Comparison of ENCODE assay signal across 40 cellular contexts in genomic region chr18:5015213-5015612, GRCh38.
"Had no signal": no experiment of that assay in that cellular context is flagged by ENCODE, and none has a peak within 500 bp of the region (broad histone marks: within the 10 kb centered on the region; RNA-seq: fewer than 3 reads in every experiment).

No MANE protein-coding gene starts in this region.

- H3K36me3 ChIP-seq: ascending aorta, cardiac muscle cell, WERI-Rb-1 had no signal

- H3K9me3 ChIP-seq: ascending aorta had no signal

- DNase-seq: activated CD4-positive, alpha-beta memory T cell treated with anti-CD3 and anti-CD28 coated beads, Interleukin-2, amount 10 ng/mL, durations not matched to agents 7 days and 5 days; activated CD4-positive, alpha-beta T cell treated with anti-CD3 and anti-CD28 coated beads for 1 hour; activated CD4-positive, alpha-beta T cell treated with anti-CD3 and anti-CD28 coated beads for 36 hours; activated CD4-positive, alpha-beta T cell treated with anti-CD3 and anti-CD28 coated beads for 48 hours; activated CD4-positive, alpha-beta T cell treated with anti-CD3 and anti-CD28 coated beads, Interleukin-2, amount 10 ng/mL, durations not matched to agents 7 days and 5 days; activated CD4-positive, alpha-beta T cell treated with anti-CD3 and anti-CD28 coated beads, Interleukin-2, amount 50 U/mL, for 48 hours; activated CD4-positive, CD25-positive, alpha-beta regulatory T cell; activated CD8-positive, alpha-beta memory T cell treated with anti-CD3 and anti-CD28 coated beads for 24 hours; activated CD8-positive, alpha-beta memory T cell treated with anti-CD3 and anti-CD28 coated beads, Interleukin-2, amount 10 ng/mL, durations not matched to agents 7 days and 5 days; activated CD8-positive, alpha-beta memory T cell treated with anti-CD3 and anti-CD28 coated beads, Interleukin-2, amount 50 U/mL, for 48 hours; activated CD8-positive, alpha-beta T cell treated with anti-CD3 and anti-CD28 coated beads, Interleukin-2, amount 10 ng/mL, durations not matched to agents 7 days and 5 days; activated effector memory CD4-positive, alpha-beta T cell treated with Interleukin-2 at 50 U/mL for 16 hours; activated gamma-delta T cell; activated naive CD4-positive, alpha-beta T cell treated with anti-CD3 and anti-CD28 coated beads, Interleukin-2, amount 10 ng/mL, durations not matched to agents 7 days and 5 days; activated naive CD4-positive, alpha-beta T cell treated with Interleukin-2 at 50 U/mL for 16 hours; activated naive CD8-positive, alpha-beta T cell treated with anti-CD3 and anti-CD28 coated beads, Interleukin-2, amount 10 ng/mL, durations not matched to agents 7 days and 5 days; activated naive CD8-positive, alpha-beta T cell treated with anti-CD3 and anti-CD28 coated beads, Interleukin-2, amount 50 U/mL, for 24 hours; activated T-cell treated with anti-CD3 and anti-CD28 coated beads, Interleukin-2, amount 50 U/mL, for 24 hours; activated T-cell treated with anti-CD3 and anti-CD28 coated beads, Interleukin-2, amount 50 U/mL, for 48 hours; amygdala; anterior cingulate cortex; caudate nucleus; cerebellar nuclear complex; T-helper 1 cell; T-helper 2 cell; T-helper 9 cell; WERI-Rb-1 had no signal

- H3K36me3 Mint-ChIP-seq: activated CD8-positive, alpha-beta memory T cell treated with anti-CD3 and anti-CD28 coated beads, Interleukin-2, amount 10 ng/mL, durations not matched to agents 7 days and 5 days; activated naive CD4-positive, alpha-beta T cell treated with anti-CD3 and anti-CD28 coated beads, Interleukin-2, amount 10 ng/mL, durations not matched to agents 7 days and 5 days; activated naive CD4-positive, alpha-beta T cell treated with anti-CD3 and anti-CD28 coated beads, Interleukin-2, amount 50 U/mL, for 24 hours; activated naive CD8-positive, alpha-beta T cell; activated naive CD8-positive, alpha-beta T cell treated with anti-CD3 and anti-CD28 coated beads, Interleukin-2, amount 10 ng/mL, durations not matched to agents 7 days and 5 days; brain; WTC11 had no signal

- H3K27me3 ChIP-seq: ascending aorta, cardiac muscle cell had no signal

- H3K4me1 ChIP-seq: ascending aorta had no signal

- H3K9me3 Mint-ChIP-seq: activated CD4-positive, alpha-beta memory T cell treated with anti-CD3 and anti-CD28 coated beads, Interleukin-2, amount 10 ng/mL, durations not matched to agents 7 days and 5 days; activated CD4-positive, alpha-beta T cell treated with anti-CD3 and anti-CD28 coated beads, Interleukin-2, amount 10 ng/mL, durations not matched to agents 7 days and 5 days; activated naive CD4-positive, alpha-beta T cell treated with anti-CD3 and anti-CD28 coated beads, Interleukin-2, amount 10 ng/mL, durations not matched to agents 7 days and 5 days; activated naive CD8-positive, alpha-beta T cell treated with anti-CD3 and anti-CD28 coated beads, Interleukin-2, amount 10 ng/mL, durations not matched to agents 7 days and 5 days; activated T-cell treated with anti-CD3 and anti-CD28 coated beads, Interleukin-2, amount 50 U/mL, for 24 hours; T-helper 1 cell treated with Interleukin-12 subunit alpha and Interleukin-12 subunit beta and Interleukin-4 antibody, amounts not matched to agents 30 μg/mL and 1 μg/mL, for 36 hours had no signal

- H3K27ac Mint-ChIP-seq: activated CD4-positive, alpha-beta memory T cell treated with anti-CD3 and anti-CD28 coated beads, Interleukin-2, amount 10 ng/mL, durations not matched to agents 7 days and 5 days; activated CD4-positive, alpha-beta T cell treated with anti-CD3 and anti-CD28 coated beads for 36 hours; activated CD4-positive, alpha-beta T cell treated with anti-CD3 and anti-CD28 coated beads, Interleukin-2, amount 10 ng/mL, durations not matched to agents 7 days and 5 days; activated CD8-positive, alpha-beta memory T cell treated with anti-CD3 and anti-CD28 coated beads, Interleukin-2, amount 10 ng/mL, durations not matched to agents 7 days and 5 days; activated CD8-positive, alpha-beta T cell treated with anti-CD3 and anti-CD28 coated beads, Interleukin-2, amount 10 ng/mL, durations not matched to agents 7 days and 5 days; activated naive CD4-positive, alpha-beta T cell treated with anti-CD3 and anti-CD28 coated beads, Interleukin-2, amount 10 ng/mL, durations not matched to agents 7 days and 5 days; activated naive CD4-positive, alpha-beta T cell treated with anti-CD3 and anti-CD28 coated beads, Interleukin-2, amount 50 U/mL, for 24 hours; activated naive CD8-positive, alpha-beta T cell; activated naive CD8-positive, alpha-beta T cell treated with anti-CD3 and anti-CD28 coated beads, Interleukin-2, amount 10 ng/mL, durations not matched to agents 7 days and 5 days; activated naive CD8-positive, alpha-beta T cell treated with anti-CD3 and anti-CD28 coated beads, Interleukin-2, amount 50 U/mL, for 24 hours; activated T-cell treated with anti-CD3 and anti-CD28 coated beads, Interleukin-2, amount 50 U/mL, for 24 hours; activated T-helper 2 cell treated with anti-CD3 and anti-CD28 coated beads, Interferon-gamma antibody, Interleukin-2, Interleukin-4, amounts not matched to agents 10 μg/mL and 5 μg/mL and 100 μg/mL, durations not matched to agents 14 hours and 24 hours and 36 hours; brain; T-helper 1 cell treated with Interleukin-12 subunit alpha and Interleukin-12 subunit beta and Interleukin-4 antibody, amounts not matched to agents 30 μg/mL and 1 μg/mL, for 36 hours; T-helper 2 cell treated with Interferon-gamma antibody and Interleukin-4, amounts not matched to agents 5 μg/mL and 100 μg/mL, for 36 hours; WTC11 had no signal

- H3K4me1 Mint-ChIP-seq: activated CD4-positive, alpha-beta memory T cell treated with anti-CD3 and anti-CD28 coated beads, Interleukin-2, amount 10 ng/mL, durations not matched to agents 7 days and 5 days; activated CD4-positive, alpha-beta T cell treated with anti-CD3 and anti-CD28 coated beads for 36 hours; activated CD4-positive, alpha-beta T cell treated with anti-CD3 and anti-CD28 coated beads, Interleukin-2, amount 10 ng/mL, durations not matched to agents 7 days and 5 days; activated CD8-positive, alpha-beta memory T cell treated with anti-CD3 and anti-CD28 coated beads, Interleukin-2, amount 10 ng/mL, durations not matched to agents 7 days and 5 days; activated naive CD4-positive, alpha-beta T cell treated with anti-CD3 and anti-CD28 coated beads, Interleukin-2, amount 10 ng/mL, durations not matched to agents 7 days and 5 days; activated naive CD4-positive, alpha-beta T cell treated with anti-CD3 and anti-CD28 coated beads, Interleukin-2, amount 50 U/mL, for 24 hours; activated naive CD8-positive, alpha-beta T cell treated with anti-CD3 and anti-CD28 coated beads, Interleukin-2, amount 10 ng/mL, durations not matched to agents 7 days and 5 days; activated naive CD8-positive, alpha-beta T cell treated with anti-CD3 and anti-CD28 coated beads, Interleukin-2, amount 50 U/mL, for 24 hours; central memory CD8-positive, alpha-beta T cell had no signal

- H3K4me3 ChIP-seq: ascending aorta, cardiac muscle cell had no signal

- H3K4me3 Mint-ChIP-seq: activated CD4-positive, alpha-beta memory T cell treated with anti-CD3 and anti-CD28 coated beads, Interleukin-2, amount 10 ng/mL, durations not matched to agents 7 days and 5 days; activated CD4-positive, alpha-beta T cell treated with anti-CD3 and anti-CD28 coated beads for 36 hours; activated CD4-positive, alpha-beta T cell treated with anti-CD3 and anti-CD28 coated beads, Interleukin-2, amount 10 ng/mL, durations not matched to agents 7 days and 5 days; activated CD8-positive, alpha-beta memory T cell treated with anti-CD3 and anti-CD28 coated beads, Interleukin-2, amount 10 ng/mL, durations not matched to agents 7 days and 5 days; activated CD8-positive, alpha-beta T cell treated with anti-CD3 and anti-CD28 coated beads, Interleukin-2, amount 10 ng/mL, durations not matched to agents 7 days and 5 days; activated naive CD4-positive, alpha-beta T cell treated with anti-CD3 and anti-CD28 coated beads, Interleukin-2, amount 10 ng/mL, durations not matched to agents 7 days and 5 days; activated naive CD4-positive, alpha-beta T cell treated with anti-CD3 and anti-CD28 coated beads, Interleukin-2, amount 50 U/mL, for 24 hours; activated naive CD8-positive, alpha-beta T cell; activated naive CD8-positive, alpha-beta T cell treated with anti-CD3 and anti-CD28 coated beads, Interleukin-2, amount 10 ng/mL, durations not matched to agents 7 days and 5 days; activated naive CD8-positive, alpha-beta T cell treated with anti-CD3 and anti-CD28 coated beads, Interleukin-2, amount 50 U/mL, for 24 hours; activated T-cell treated with anti-CD3 and anti-CD28 coated beads, Interleukin-2, amount 50 U/mL, for 24 hours; brain; central memory CD8-positive, alpha-beta T cell; T-helper 1 cell treated with Interleukin-12 subunit alpha and Interleukin-12 subunit beta and Interleukin-4 antibody, amounts not matched to agents 30 μg/mL and 1 μg/mL, for 36 hours; T-helper 2 cell treated with Interferon-gamma antibody and Interleukin-4, amounts not matched to agents 5 μg/mL and 100 μg/mL, for 36 hours; WTC11 had no signal

- FAIRE-seq: bronchial epithelial cell, TTC549 had no signal

- H3K27ac ChIP-seq: ascending aorta, cardiac muscle cell, WERI-Rb-1 had no signal

- ATAC-seq: activated CD4-positive, alpha-beta T cell treated with anti-CD3 and anti-CD28 coated beads for 36 hours; activated CD4-positive, CD25-positive, alpha-beta regulatory T cell treated with anti-CD3 and anti-CD28 coated beads, Interleukin-2, amount 50 U/mL, for 24 hours; activated CD8-positive, alpha-beta memory T cell treated with anti-CD3 and anti-CD28 coated beads, Interleukin-2, amount 10 ng/mL, durations not matched to agents 7 days and 5 days; activated CD8-positive, alpha-beta T cell treated with anti-CD3 and anti-CD28 coated beads, Interleukin-2, amount 10 ng/mL, durations not matched to agents 7 days and 5 days; activated naive CD8-positive, alpha-beta T cell treated with anti-CD3 and anti-CD28 coated beads, Interleukin-2, amount 50 U/mL, for 24 hours; WTC11 had no signal

- H3K27me3 Mint-ChIP-seq: activated CD4-positive, alpha-beta memory T cell treated with anti-CD3 and anti-CD28 coated beads, Interleukin-2, amount 10 ng/mL, durations not matched to agents 7 days and 5 days; activated CD4-positive, alpha-beta T cell treated with anti-CD3 and anti-CD28 coated beads for 36 hours; activated CD4-positive, alpha-beta T cell treated with anti-CD3 and anti-CD28 coated beads, Interleukin-2, amount 10 ng/mL, durations not matched to agents 7 days and 5 days; activated CD8-positive, alpha-beta memory T cell treated with anti-CD3 and anti-CD28 coated beads, Interleukin-2, amount 10 ng/mL, durations not matched to agents 7 days and 5 days; activated naive CD4-positive, alpha-beta T cell treated with anti-CD3 and anti-CD28 coated beads, Interleukin-2, amount 10 ng/mL, durations not matched to agents 7 days and 5 days; activated naive CD8-positive, alpha-beta T cell treated with anti-CD3 and anti-CD28 coated beads, Interleukin-2, amount 50 U/mL, for 24 hours; activated T-cell treated with anti-CD3 and anti-CD28 coated beads, Interleukin-2, amount 50 U/mL, for 24 hours; central memory CD8-positive, alpha-beta T cell had no signal
